ENCODE assay signal across 8 cellular contexts in the genomic region with DNA sequence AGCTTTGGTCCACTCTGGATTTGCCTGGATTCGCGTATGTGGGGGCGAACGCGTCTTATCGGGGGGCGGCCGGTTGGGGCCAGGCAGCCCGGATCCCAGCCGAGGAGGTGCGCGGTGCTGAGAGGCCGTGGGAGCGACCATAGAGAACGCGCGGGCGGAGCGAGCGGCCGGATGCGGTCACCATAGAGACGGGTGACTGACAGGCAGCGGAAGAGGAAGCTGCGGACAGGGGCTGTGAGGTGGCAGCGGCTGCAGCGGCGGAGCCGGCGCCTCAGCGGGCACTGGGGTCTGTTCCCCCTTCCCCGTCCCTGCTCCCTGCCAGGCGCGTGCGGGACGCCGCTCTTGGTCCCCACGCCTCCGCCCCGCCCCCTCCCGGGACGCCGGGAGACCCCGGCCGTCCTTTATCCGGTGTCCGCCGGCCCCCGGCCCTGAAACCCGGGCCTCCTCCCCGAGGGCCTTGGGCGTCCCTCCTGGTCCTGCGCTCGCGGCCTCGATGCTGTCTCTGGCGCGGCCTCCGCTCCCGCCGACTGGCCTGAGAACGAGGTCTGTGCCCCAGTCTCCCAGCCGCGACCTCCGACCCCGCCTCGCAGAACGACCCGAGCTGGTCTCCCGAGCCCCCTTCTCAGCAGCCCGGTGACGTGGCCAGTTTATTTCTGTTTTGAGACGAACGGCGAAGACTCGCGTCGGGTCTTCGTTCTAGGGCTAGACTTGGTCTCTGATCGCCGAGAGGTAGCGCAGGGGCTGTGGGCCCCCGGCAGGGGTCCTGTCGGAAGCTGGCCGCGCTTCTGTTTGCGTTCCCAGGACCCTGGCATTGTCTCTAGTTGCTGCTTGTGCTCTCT. TPM values are rescaled to one million over a fixed set of nuclear protein-coding genes. Genes with fewer than 3 reads are reported as not detected.
DNase-seq lines count a peak whose midpoint lies in the region; ATAC-seq lines count a peak whose summit lies in the region.

A gene with protein sequence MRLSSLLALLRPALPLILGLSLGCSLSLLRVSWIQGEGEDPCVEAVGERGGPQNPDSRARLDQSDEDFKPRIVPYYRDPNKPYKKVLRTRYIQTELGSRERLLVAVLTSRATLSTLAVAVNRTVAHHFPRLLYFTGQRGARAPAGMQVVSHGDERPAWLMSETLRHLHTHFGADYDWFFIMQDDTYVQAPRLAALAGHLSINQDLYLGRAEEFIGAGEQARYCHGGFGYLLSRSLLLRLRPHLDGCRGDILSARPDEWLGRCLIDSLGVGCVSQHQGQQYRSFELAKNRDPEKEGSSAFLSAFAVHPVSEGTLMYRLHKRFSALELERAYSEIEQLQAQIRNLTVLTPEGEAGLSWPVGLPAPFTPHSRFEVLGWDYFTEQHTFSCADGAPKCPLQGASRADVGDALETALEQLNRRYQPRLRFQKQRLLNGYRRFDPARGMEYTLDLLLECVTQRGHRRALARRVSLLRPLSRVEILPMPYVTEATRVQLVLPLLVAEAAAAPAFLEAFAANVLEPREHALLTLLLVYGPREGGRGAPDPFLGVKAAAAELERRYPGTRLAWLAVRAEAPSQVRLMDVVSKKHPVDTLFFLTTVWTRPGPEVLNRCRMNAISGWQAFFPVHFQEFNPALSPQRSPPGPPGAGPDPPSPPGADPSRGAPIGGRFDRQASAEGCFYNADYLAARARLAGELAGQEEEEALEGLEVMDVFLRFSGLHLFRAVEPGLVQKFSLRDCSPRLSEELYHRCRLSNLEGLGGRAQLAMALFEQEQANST (plus strand): TSS at position 212 of the 839 bp plus-strand sequence. CDS start 1,529 bp downstream, outside the sequence.

- H3K4me3 Mint-ChIP-seq in CD8-positive, alpha-beta memory T cell, result peak within 1 kb of the TSS; percentile 98 to 100 (median 100)

- peak within 1 kb of the TSS; percentile 50 to 92 for H3K18ac ChIP-seq in mesenchymal stem cell (ENCODE audit: low read depth in 1 of 2, low read length in 2 of 2)

- H3K27me3 ChIP-seq in CD8-positive, alpha-beta memory T cell (ENCODE audit: insufficient read depth, low read length, poor library complexity, severe bottlenecking), result no peaks in the 10 kb centered on the region
- no peaks in the 10 kb centered on the region for H3K27me3 ChIP-seq in effector memory CD4-positive, alpha-beta T cell (replicated peaks; ENCODE audit: control insufficient read depth, insufficient read depth, low read length, poor library complexity, severe bottlenecking)
- H3K27me3 ChIP-seq in mesenchymal stem cell (ENCODE audit: control insufficient read depth in 1 of 2, insufficient read depth in 1 of 2, low read length in 2 of 2), result no peaks in the 10 kb centered on the region

- H2BK120ac ChIP-seq in mesenchymal stem cell (ENCODE audit: low read depth, low read length), result peak within 1 kb of the TSS; percentile 64

- under 1% methylated on average over 86 of the region's 87 CpGs for WGBS in mesenchymal stem cell

- peak within 1 kb of the TSS; percentile 82 for H4K8ac ChIP-seq in mesenchymal stem cell (ENCODE audit: low read length)

- POLR2A ChIA-PET in CD8-positive, alpha-beta memory T cell (lab: Charles Lee), result interaction anchor here (1.0 to 1.4 kb wide), 2 partner anchors 12 to 15 kb away, joined by 4 to 6 read pairs; no protein-coding TSS in a partner anchor

- peak within 1 kb of the TSS; percentile 20 for H2AK5ac ChIP-seq in mesenchymal stem cell (ENCODE audit: low read length, severe bottlenecking)

- peak within 1 kb of the TSS; percentile 94 to 100 (median 99) for H3K27ac Mint-ChIP-seq in CD8-positive, alpha-beta memory T cell

- no peaks in the 10 kb centered on the region for H3K79me1 ChIP-seq in mesenchymal stem cell (replicated peaks; ENCODE audit: low read length, poor library complexity, severe bottlenecking)

- H3K27me3 Mint-ChIP-seq in CD8-positive, alpha-beta memory T cell, result no peaks in the 10 kb centered on the region

- CTCF ChIA-PET in CD8-positive, alpha-beta memory T cell (lab: Charles Lee), result interaction anchor here (1.5 to 4.7 kb wide), 2 partner anchors 11 to 65 kb away, joined by 3 to 29 read pairs; partner anchors contain the start of gene GBX1

- peak within 1 kb of the TSS; percentile 96 for H3K27ac ChIP-seq in CD8-positive, alpha-beta memory T cell (ENCODE audit: low read depth, low read length)
- peak within 1 kb of the TSS; percentile 73 for H3K27ac ChIP-seq in effector memory CD4-positive, alpha-beta T cell (ENCODE audit: insufficient read depth, low read length, poor library complexity, severe bottlenecking)
- peak within 1 kb of the TSS; percentile 82 for H3K27ac ChIP-seq in mesenchymal stem cell (ENCODE audit: low read length, poor library complexity, severe bottlenecking)

- peak within 1 kb of the TSS; percentile 98 for H4K91ac ChIP-seq in mesenchymal stem cell (ENCODE audit: low read length)

- H2BK15ac ChIP-seq in mesenchymal stem cell (ENCODE audit: low read depth, poor library complexity, severe bottlenecking), result peak within 1 kb of the TSS; percentile 83

- peak; percentile 85 to 93 (median 86) for DNase-seq in CD8-positive, alpha-beta memory T cell
- DNase-seq in NOMO-1 treated with DMSO at 0.1 percent for 48 hours (lab: John Stamatoyannopoulos, UW; ENCODE audit: unreplicated experiment), result peak; percentile 74
- peak; percentile 83 to 86 for DNase-seq in activated CD8-positive, alpha-beta memory T cell treated with anti-CD3 and anti-CD28 coated beads for 4 hours (ENCODE audit: low read depth in 2 of 2)
- DNase-seq in effector memory CD4-positive, alpha-beta T cell, result peak; percentile 78 to 84 (median 81)
- peak; percentile 88 for DNase-seq in mesenchymal stem cell
- peak; percentile 87 for DNase-seq in stimulated activated CD8-positive, alpha-beta memory T cell treated with anti-CD3 and anti-CD28 coated beads, Interleukin-12 subunit alpha, Interleukin-12 subunit beta, amount 100 ng/mL, for 4 hours (ENCODE audit: low read depth)

- H3K9ac ChIP-seq in mesenchymal stem cell (ENCODE audit: low read length), result peak within 1 kb of the TSS; percentile 97

- peak within 1 kb of the TSS; percentile 86 for H3K4me2 ChIP-seq in mesenchymal stem cell (ENCODE audit: low read length, poor library complexity, severe bottlenecking)

- H3K4me1 Mint-ChIP-seq in CD8-positive, alpha-beta memory T cell, result peaks cover 37 to 62% (median 38%) of the 10 kb centered on the region in 3 donors

- peak within 1 kb of the TSS in 1 of 2 experiments; percentile 85 for H3K14ac ChIP-seq in mesenchymal stem cell (ENCODE audit: low read length in 2 of 2)

- peak within 1 kb of the TSS; percentile 83 for H2BK5ac ChIP-seq in mesenchymal stem cell (ENCODE audit: low read depth, low read length, poor library complexity, severe bottlenecking)

- H3K9me3 Mint-ChIP-seq in CD8-positive, alpha-beta memory T cell, result no peaks in the 10 kb centered on the region

- H3K23ac ChIP-seq in mesenchymal stem cell (ENCODE audit: low read length in 2 of 2), result peak within 1 kb of the TSS; percentile 9 to 70

- H2AFZ ChIP-seq in mesenchymal stem cell (ENCODE audit: low read depth, low read length), result peak within 1 kb of the TSS; percentile 96

- peaks cover 0 to 43% (median 2%) of the 10 kb centered on the region in 3 donors for H3K36me3 Mint-ChIP-seq in CD8-positive, alpha-beta memory T cell

- peaks cover 9% of the 10 kb centered on the region for H3K36me3 ChIP-seq in CD8-positive, alpha-beta memory T cell (ENCODE audit: insufficient read depth, low read length)
- H3K36me3 ChIP-seq in effector memory CD4-positive, alpha-beta T cell (ENCODE audit: control insufficient read depth, insufficient read depth, low read length), result peaks cover 27% of the 10 kb centered on the region
- peaks cover 33% of the 10 kb centered on the region in 2 experiments for H3K36me3 ChIP-seq in mesenchymal stem cell (ENCODE audit: control insufficient read depth in 1 of 2, insufficient read depth in 2 of 2, low read depth in 1 of 2, low read length in 2 of 2)

- H2BK12ac ChIP-seq in mesenchymal stem cell (ENCODE audit: low read length in 2 of 2), result peak within 1 kb of the TSS; percentile 14 to 17

- peak within 1 kb of the TSS; percentile 95 to 96 for H3K4ac ChIP-seq in mesenchymal stem cell (ENCODE audit: low read depth in 1 of 2, low read length in 2 of 2)

- H3K4me3 ChIP-seq in CD8-positive, alpha-beta memory T cell (ENCODE audit: low read length), result peak within 1 kb of the TSS; percentile 89
- H3K4me3 ChIP-seq in effector memory CD4-positive, alpha-beta T cell (ENCODE audit: insufficient read depth, low read depth, low read length, poor library complexity, severe bottlenecking), result peak within 1 kb of the TSS; percentile 98
- H3K4me3 ChIP-seq in mesenchymal stem cell (ENCODE audit: insufficient read depth in 1 of 2, low read depth in 1 of 2, low read length in 2 of 2), result peak within 1 kb of the TSS; percentile 96 to 97

- H3K9me3 ChIP-seq in CD8-positive, alpha-beta memory T cell (ENCODE audit: low read length), result no peaks in the 10 kb centered on the region
- no peaks in the 10 kb centered on the region for H3K9me3 ChIP-seq in effector memory CD4-positive, alpha-beta T cell (ENCODE audit: control insufficient read depth, low read length)
- H3K9me3 ChIP-seq in mesenchymal stem cell (ENCODE audit: control insufficient read depth, low read length), result no peaks in the 10 kb centered on the region

- peaks cover 31% of the 10 kb centered on the region for H3K4me1 ChIP-seq in CD8-positive, alpha-beta memory T cell (ENCODE audit: insufficient read depth, low read length)
- H3K4me1 ChIP-seq in effector memory CD4-positive, alpha-beta T cell (ENCODE audit: control insufficient read depth, insufficient read depth, low read length, poor library complexity, severe bottlenecking), result peaks cover 17% of the 10 kb centered on the region
- peaks cover 25% of the 10 kb centered on the region for H3K4me1 ChIP-seq in mesenchymal stem cell (ENCODE audit: control insufficient read depth, insufficient read depth, low read depth, low read length)

- ATAC-seq in GM19452 (IDR thresholded peaks at IDR 0.05; ENCODE audit: unreplicated experiment) (peak; percentile 98), HG03575 (IDR thresholded peaks at IDR 0.05; ENCODE audit: extremely low read depth, insufficient number of reproducible peaks, low FRiP score, unreplicated experiment) (peak; percentile 76)

RNA-seq across cellular contexts. Expression of the gene that starts here (rescaled TPM):
- total RNA-seq in CD8-positive, alpha-beta memory T cell, result 10 to 100 TPM; 36.6 to 37.0 TPM
- polyA plus RNA-seq in CD8-positive, alpha-beta memory T cell, result 31.3 TPM
- polyA plus RNA-seq in mesenchymal stem cell (2013, experiment 1 of 2), result 73.1 TPM
- polyA plus RNA-seq in mesenchymal stem cell (2013, experiment 2 of 2), result 72.6 TPM

Comparison
In these comparisons a context has a peak if more than half of its experiments do, and no peak if none do; other contexts are left out.
1. Peak in every context shown above with its lines: DNase-seq, ATAC-seq, H3K4me3 ChIP-seq and H3K27ac ChIP-seq.